In the genomic region with DNA sequence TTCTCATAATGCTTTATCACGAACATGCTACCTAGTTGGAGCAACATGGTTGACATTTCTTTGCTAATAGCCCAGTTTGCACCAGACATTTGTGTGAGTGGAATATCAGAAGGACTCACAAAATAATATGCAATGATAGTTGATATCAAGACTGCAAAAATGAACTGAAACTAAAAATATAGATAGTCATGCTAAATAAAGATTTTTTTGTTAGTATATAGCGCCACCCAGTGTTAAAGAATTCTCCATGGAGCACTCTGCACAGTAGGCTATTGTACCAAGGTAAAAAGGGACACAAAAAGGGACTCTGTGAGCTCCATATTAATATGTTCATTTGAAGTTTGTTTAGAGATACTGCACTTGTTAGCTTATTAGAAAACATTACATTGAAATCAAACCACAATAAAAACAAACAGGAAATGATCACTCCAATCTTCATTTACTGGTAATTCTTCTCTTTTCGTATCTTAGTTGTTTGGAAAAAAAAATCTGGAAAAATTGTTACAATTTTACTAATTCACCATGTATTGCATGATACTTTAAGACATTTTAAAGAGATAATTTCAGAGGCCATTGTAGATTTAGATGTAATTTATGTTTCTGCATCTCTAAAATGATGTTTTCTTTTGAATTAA, we compare ENCODE assay signal across 8 cellular contexts.
DNase-seq lines count a peak whose midpoint lies in the region; ATAC-seq, FAIRE-seq and TF ChIP-seq lines count a peak whose summit lies in the region.

No MANE protein-coding gene starts in this region.

- FAIRE-seq in islet of Langerhans (lab: Jason Lieb, UNC) = peak; percentile 81

- H3K36me3 ChIP-seq in ascending aorta = no peaks in the 10 kb centered on the region

- no peaks in the 10 kb centered on the region for H3K27me3 ChIP-seq in ascending aorta

- no peak for ATAC-seq in HG03520 (IDR thresholded peaks at IDR 0.05; ENCODE audit: unreplicated experiment)

- no peaks in the 10 kb centered on the region for H3K9me3 ChIP-seq in ascending aorta

- TF ChIP-seq CTCF in ascending aorta (IDR thresholded peaks at IDR 0.05) = peak in 2 of 3 experiments; percentile 44 to 61

- DNase-seq in DMS 273 (lab: John Stamatoyannopoulos, UW; ENCODE audit: unreplicated experiment) = peak; percentile 69
- no peak for DNase-seq in DMS 273 treated with DMSO at 0.1 percent for 48 hours (lab: John Stamatoyannopoulos, UW)
- peak; percentile 52 to 57 for DNase-seq in NCI-H2081 (lab: John Stamatoyannopoulos, UW)
- no peak for DNase-seq in ascending aorta (ENCODE audit: low spot score in 2 of 2)
- no peak for DNase-seq in DMS114 treated with DMSO at 0.1 percent for 48 hours (lab: John Stamatoyannopoulos, UW; ENCODE audit: unreplicated experiment)
- DNase-seq in activated T-cell treated with anti-CD3 and anti-CD28 coated beads, Interleukin-2, amount 50 U/mL, for 48 hours = no peak

- no peak overlapping the region for H3K27ac ChIP-seq in ascending aorta

- H3K4me1 ChIP-seq in ascending aorta = no peaks in the 10 kb centered on the region

- peak overlapping the region in 1 of 2 donors; percentile 34 for H3K4me3 ChIP-seq in ascending aorta

- intact Hi-C loops in ascending aorta (cut with DNase I) = no loop called here

Comparison
In these comparisons a context has a peak if more than half of its experiments do, and no peak if none do; other contexts are left out.
1. DNase-seq: peak in DMS 273 (single experiment) and NCI-H2081 (2 of 2); none in DMS 273 treated with DMSO at 0.1 percent for 48 hours (single experiment), ascending aorta (0 of 2), DMS114 treated with DMSO at 0.1 percent for 48 hours (single experiment) and activated T-cell treated with anti-CD3 and anti-CD28 coated beads, Interleukin-2, amount 50 U/mL, for 48 hours (0 of 2).